29 cellular contexts compared by ENCODE assay signal in the genomic region with DNA sequence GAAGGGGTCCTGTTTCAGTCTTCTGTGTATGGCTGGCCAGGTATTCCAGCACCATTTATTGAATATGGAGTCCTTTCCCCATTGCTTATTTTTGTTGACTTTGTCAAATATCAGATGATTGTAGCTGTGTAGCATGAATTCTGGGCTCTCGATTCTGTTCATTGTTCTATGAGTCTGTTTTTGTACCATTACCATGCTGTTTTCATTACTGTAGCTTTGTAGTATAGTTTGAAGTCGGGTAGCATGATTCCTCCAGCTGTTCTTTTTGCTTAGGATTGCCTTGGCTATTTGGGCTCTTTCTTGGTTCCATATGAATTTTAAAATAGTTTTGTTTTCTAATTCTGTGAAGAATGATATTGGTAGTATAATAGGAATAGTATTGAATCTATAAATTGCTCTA. TPM values are rescaled to one million over a fixed set of nuclear protein-coding genes. Genes with fewer than 3 reads are reported as not detected.
"Had no signal": no experiment of that assay in that cellular context is flagged by ENCODE, and none has a peak within 500 bp of the region (broad histone marks: within the 10 kb centered on the region; RNA-seq: fewer than 3 reads in every experiment).

No MANE protein-coding gene starts in this region.

- H3K9me3 ChIP-seq: lower lobe of right lung, pancreas, prostate gland, upper lobe of right lung had no signal

- H3K4me1 ChIP-seq: prostate gland, sigmoid colon, tibial artery had no signal

- FAIRE-seq: islet of Langerhans, kidney, pancreas, small intestine, urothelium cell line had no signal

- ATAC-seq: left colon; left lung; lower lobe of right lung; naive thymus-derived CD8-positive, alpha-beta T cell; pancreas; right cardiac atrium; stimulated activated effector memory CD8-positive, alpha-beta T cell treated with anti-CD3 and anti-CD28 coated beads, Interleukin-12 subunit alpha, Interleukin-12 subunit beta, amount 100 ng/mL, for 72 hours; upper lobe of right lung had no signal

- H3K36me3 ChIP-seq: left lung, pancreas, prostate gland, spleen, thoracic aorta, upper lobe of right lung had no signal

- H3K27ac ChIP-seq: left lung, lower lobe of right lung, pancreas, prostate gland, sigmoid colon, spleen, suprapubic skin, thoracic aorta, tibial artery, upper lobe of right lung had no signal

- DNase-seq: hypothalamus; immature natural killer cell; kidney; left colon; left lung; lower lobe of right lung; mammary epithelial cell; mesenchymal stem cell; naive thymus-derived CD8-positive, alpha-beta T cell; nucleus accumbens; pancreas; posterior cingulate gyrus; retina; right cardiac atrium; sigmoid colon; small intestine; spleen; stimulated activated CD4-positive, alpha-beta T cell treated with anti-CD3 and anti-CD28 coated beads, Interleukin-4, amount 100 ng/mL, for 24 hours; stimulated activated naive CD4-positive, alpha-beta T cell; tibial artery; trophoblast cell; upper lobe of right lung had no signal

- H3K27me3 ChIP-seq: left lung, pancreas, sigmoid colon, spleen, suprapubic skin, tibial artery, upper lobe of right lung had no signal

- H3K4me3 ChIP-seq: left lung, lower lobe of right lung, pancreas, prostate gland, sigmoid colon, spleen, suprapubic skin, thoracic aorta, tibial artery, upper lobe of right lung had no signal

RNA-seq across cellular contexts. Expression of gene ALKAL2, which starts 30.0 kb away (rescaled TPM):
- total RNA-seq: mammary epithelial cell; naive thymus-derived CD8-positive, alpha-beta T cell; osteoblast had no signal
- polyA plus RNA-seq: mammary epithelial cell had no signal
